In genomic region chr9:72527801-72528195, GRCh38 we compare ENCODE assay signal across 9 cellular contexts. TPM values are rescaled to one million over a fixed set of nuclear protein-coding genes. Genes with fewer than 3 reads are reported as not detected.
DNase-seq lines count a peak whose midpoint lies in the region; ATAC-seq and TF ChIP-seq lines count a peak whose summit lies in the region.
"Had no signal": no experiment of that assay in that cellular context is flagged by ENCODE, and none has a peak within 500 bp of the region (broad histone marks: within the 10 kb centered on the region; RNA-seq: fewer than 3 reads in every experiment).

No MANE protein-coding gene starts in this region.

- H3K27me3 ChIP-seq in thoracic aorta (replicated peaks; ENCODE audit: insufficient read depth) = no peaks in the 10 kb centered on the region

- no peaks in the 10 kb centered on the region for H3K27me3 Mint-ChIP-seq in activated CD8-positive, alpha-beta memory T cell treated with anti-CD3 and anti-CD28 coated beads, Interleukin-2, amount 10 ng/mL, durations not matched to agents 7 days and 5 days
- H3K27me3 Mint-ChIP-seq in activated T-helper 1 cell treated with anti-CD3 and anti-CD28 coated beads, Interleukin-12 subunit alpha, Interleukin-12 subunit beta, Interleukin-2, Interleukin-4 antibody, amounts not matched to agents 30 ng/mL and 10 ng/mL and 1 ng/mL, durations not matched to agents 14 hours and 24 hours and 36 hours (ENCODE audit: insufficient read depth) = no peaks in the 10 kb centered on the region

- ATAC-seq in activated CD8-positive, alpha-beta memory T cell treated with anti-CD3 and anti-CD28 coated beads, Interleukin-2, amount 10 ng/mL, durations not matched to agents 7 days and 5 days = no peak
- no peak for ATAC-seq in thoracic aorta (ENCODE audit: insufficient number of reproducible peaks, low FRiP score, low read depth)
- ATAC-seq in HG03342 (IDR thresholded peaks at IDR 0.05; ENCODE audit: unreplicated experiment) = no peak
- ATAC-seq in GM21825 (IDR thresholded peaks at IDR 0.05; ENCODE audit: unreplicated experiment) = no peak

- peaks cover 2% of the 10 kb centered on the region for H3K36me3 Mint-ChIP-seq in activated CD8-positive, alpha-beta memory T cell treated with anti-CD3 and anti-CD28 coated beads, Interleukin-2, amount 10 ng/mL, durations not matched to agents 7 days and 5 days
- H3K36me3 Mint-ChIP-seq in activated T-helper 1 cell treated with anti-CD3 and anti-CD28 coated beads, Interleukin-12 subunit alpha, Interleukin-12 subunit beta, Interleukin-2, Interleukin-4 antibody, amounts not matched to agents 30 ng/mL and 10 ng/mL and 1 ng/mL, durations not matched to agents 14 hours and 24 hours and 36 hours (ENCODE audit: low read depth) = peaks cover 4% of the 10 kb centered on the region

- intact Hi-C loops in activated T-helper 1 cell treated with anti-CD3 and anti-CD28 coated beads, Interleukin-12 subunit alpha, Interleukin-12 subunit beta, Interleukin-2, Interleukin-4 antibody, amounts not matched to agents 30 ng/mL and 10 ng/mL and 1 ng/mL, durations not matched to agents 14 hours and 24 hours and 36 hours (cut with micrococcal nuclease) = loop anchor here (1.0 to 5.0 kb wide), 13 partner anchors 14 to 761 kb away; partner anchors contain the start of genes ABHD17B, C9orf85 and ZFAND5

- no peaks in the 10 kb centered on the region for H3K9me3 ChIP-seq in iPS-18c (ENCODE audit: control insufficient read depth, insufficient read depth, low read length)
- H3K9me3 ChIP-seq in thoracic aorta = no peaks in the 10 kb centered on the region

- no peak for TF ChIP-seq CTCF in thoracic aorta (IDR thresholded peaks at IDR 0.05)

- peak overlapping the region; percentile 11; the same call in 1 of the 2 replicates for H3K4me3 ChIP-seq in iPS-18c (ENCODE audit: insufficient read depth, low read depth, low read length)
- H3K4me3 ChIP-seq in thoracic aorta = peak overlapping the region; percentile 53

- H3K36me3 ChIP-seq in thoracic aorta = no peaks in the 10 kb centered on the region

- peak overlapping the region; percentile 93 for H3K27ac Mint-ChIP-seq in activated CD8-positive, alpha-beta memory T cell treated with anti-CD3 and anti-CD28 coated beads, Interleukin-2, amount 10 ng/mL, durations not matched to agents 7 days and 5 days
- peak overlapping the region; percentile 95 for H3K27ac Mint-ChIP-seq in activated T-helper 1 cell treated with anti-CD3 and anti-CD28 coated beads, Interleukin-12 subunit alpha, Interleukin-12 subunit beta, Interleukin-2, Interleukin-4 antibody, amounts not matched to agents 30 ng/mL and 10 ng/mL and 1 ng/mL, durations not matched to agents 14 hours and 24 hours and 36 hours

- no peaks in the 10 kb centered on the region for H3K9me3 Mint-ChIP-seq in activated CD8-positive, alpha-beta memory T cell treated with anti-CD3 and anti-CD28 coated beads, Interleukin-2, amount 10 ng/mL, durations not matched to agents 7 days and 5 days (ENCODE audit: low read depth)
- no peaks in the 10 kb centered on the region for H3K9me3 Mint-ChIP-seq in activated T-helper 1 cell treated with anti-CD3 and anti-CD28 coated beads, Interleukin-12 subunit alpha, Interleukin-12 subunit beta, Interleukin-2, Interleukin-4 antibody, amounts not matched to agents 30 ng/mL and 10 ng/mL and 1 ng/mL, durations not matched to agents 14 hours and 24 hours and 36 hours

- DNase-seq in activated CD8-positive, alpha-beta memory T cell treated with anti-CD3 and anti-CD28 coated beads, Interleukin-2, amount 10 ng/mL, durations not matched to agents 7 days and 5 days = no peak
- DNase-seq in activated CD8-positive, alpha-beta memory T cell treated with anti-CD3 and anti-CD28 coated beads, Interleukin-2, amount 50 U/mL, for 4 hours = no peak
- no peak for DNase-seq in activated T-helper 1 cell treated with anti-CD3 and anti-CD28 coated beads, Interleukin-12 subunit alpha, Interleukin-12 subunit beta, Interleukin-2, Interleukin-4 antibody, amounts not matched to agents 30 ng/mL and 10 ng/mL and 1 ng/mL, durations not matched to agents 14 hours and 24 hours and 36 hours (ENCODE audit: low spot score)
- DNase-seq in thoracic aorta (ENCODE audit: low spot score) (no peak), globus pallidus (ENCODE audit: low spot score) (no peak)

- H3K4me1 Mint-ChIP-seq in activated CD8-positive, alpha-beta memory T cell treated with anti-CD3 and anti-CD28 coated beads, Interleukin-2, amount 10 ng/mL, durations not matched to agents 7 days and 5 days = peaks cover 28% of the 10 kb centered on the region
- peaks cover 61% of the 10 kb centered on the region for H3K4me1 Mint-ChIP-seq in activated T-helper 1 cell treated with anti-CD3 and anti-CD28 coated beads, Interleukin-12 subunit alpha, Interleukin-12 subunit beta, Interleukin-2, Interleukin-4 antibody, amounts not matched to agents 30 ng/mL and 10 ng/mL and 1 ng/mL, durations not matched to agents 14 hours and 24 hours and 36 hours (ENCODE audit: low read depth)

- CTCF ChIA-PET in activated CD8-positive, alpha-beta memory T cell treated with anti-CD3 and anti-CD28 coated beads, Interleukin-2, amount 10 ng/mL, durations not matched to agents 7 days and 5 days (lab: Charles Lee) = interaction anchor here (1.5 kb wide), 1 partner anchor 247 kb away, joined by 4 read pairs; no protein-coding TSS in a partner anchor

- peak overlapping the region; percentile 67 for H3K4me3 Mint-ChIP-seq in activated CD8-positive, alpha-beta memory T cell treated with anti-CD3 and anti-CD28 coated beads, Interleukin-2, amount 10 ng/mL, durations not matched to agents 7 days and 5 days
- H3K4me3 Mint-ChIP-seq in activated T-helper 1 cell treated with anti-CD3 and anti-CD28 coated beads, Interleukin-12 subunit alpha, Interleukin-12 subunit beta, Interleukin-2, Interleukin-4 antibody, amounts not matched to agents 30 ng/mL and 10 ng/mL and 1 ng/mL, durations not matched to agents 14 hours and 24 hours and 36 hours = peak overlapping the region; percentile 69

- H3K27ac ChIP-seq in thoracic aorta = no peak overlapping the region

- H3K4me1 ChIP-seq in thoracic aorta (ENCODE audit: control insufficient read depth in 1 of 2, low read depth in 2 of 2) = peaks cover 0 to 12% of the 10 kb centered on the region in 2 donors

RNA-seq across cellular contexts. Expression of gene TMC1, which starts 6.4 kb away (rescaled TPM):
- total RNA-seq in activated CD8-positive, alpha-beta memory T cell treated with anti-CD3 and anti-CD28 coated beads, Interleukin-2, amount 10 ng/mL, durations not matched to agents 7 days and 5 days = not detected
- not detected in 2 replicates for total RNA-seq in activated T-helper 1 cell treated with anti-CD3 and anti-CD28 coated beads, Interleukin-12 subunit alpha, Interleukin-12 subunit beta, Interleukin-2, Interleukin-4 antibody, amounts not matched to agents 30 ng/mL and 10 ng/mL and 1 ng/mL, durations not matched to agents 14 hours and 24 hours and 36 hours
- not detected for total RNA-seq in thoracic aorta
- total RNA-seq: LHCN-M2 had no signal
